ENCODE assay signal across 19 cellular contexts in genomic region chr1:3158329-3158728, GRCh38.
A peak's percentile ranks its signal among the peaks of the same experiment; 100 is the strongest.
DNase-seq lines count a peak whose midpoint lies in the region; ATAC-seq, FAIRE-seq and TF ChIP-seq lines count a peak whose summit lies in the region.
"Had no signal": no experiment of that assay in that cellular context is flagged by ENCODE, and none has a peak within 500 bp of the region (broad histone marks: within the 10 kb centered on the region; RNA-seq: fewer than 3 reads in every experiment).

No MANE protein-coding gene starts in this region.

- TF ChIP-seq CTCF in A549 (IDR thresholded peaks at IDR 0.05) (no peak), HEK293 (tag by site-specific recombination; IDR thresholded peaks at IDR 0.05) (no peak), K562 (IDR thresholded peaks at IDR 0.05 in 2 of 3, conservative IDR thresholded peaks at IDR 0.05 in 1 of 3; ENCODE audit: insufficient read depth in 2 of 3, low read depth in 1 of 3, low read length in 3 of 3) (no peak), uterus (IDR thresholded peaks at IDR 0.05) (no peak)

- CTCF ChIA-PET in A549 (lab: Yijun Ruan, JAX) (no interaction called here), HEK293 (lab: Yijun Ruan, JAX) (no interaction called here), K562 (lab: Yijun Ruan, JAX; ENCODE audit: low intra/inter-chr PET ratio) (no interaction called here)

- intact Hi-C loops in K562 (cut with micrococcal nuclease), result no loop called here
- intact Hi-C loops in uterus (cut with DNase I; ENCODE audit: low total_unique reads), result no loop called here

- FAIRE-seq in A549 (lab: Jason Lieb, UNC) (no peak), K562 (lab: Jason Lieb, UNC) (no peak)
- FAIRE-seq: GM12891, H54 had no signal

- TF ChIP-seq EP300 in A549 (IDR thresholded peaks at IDR 0.05), result no peak
- TF ChIP-seq EP300 in K562 (IDR thresholded peaks at IDR 0.05; ENCODE audit: low read length), result no peak

- no peak overlapping the region for H3K9ac ChIP-seq in K562 (ENCODE audit: insufficient read depth in 1 of 2, low read depth in 2 of 2, low read length in 2 of 2)
- H3K9ac ChIP-seq: GM23248 had no signal

- H3K27me3 ChIP-seq in K562 (ENCODE audit: control insufficient read depth in 2 of 2, insufficient read depth in 2 of 2, low read length in 2 of 2), result peaks cover 47 to 85% of the 10 kb centered on the region in 2 experiments
- H3K27me3 ChIP-seq in uterus, result no peaks in the 10 kb centered on the region

- 92% methylated on average over 4 of the region's 4 CpGs for WGBS in A549 (ENCODE audit: missing lambda C conversion rate)
- WGBS in K562 (ENCODE audit: insufficient coverage, low coverage, missing lambda C conversion rate), result 0% methylated on average over 4 of the region's 4 CpGs

- H3K4me2 ChIP-seq in A549, result no peak overlapping the region
- H3K4me2 ChIP-seq in K562 (ENCODE audit: insufficient read depth, low read length), result no peak overlapping the region

- H3K9me3 ChIP-seq in A549 (no peaks in the 10 kb centered on the region), HEK293 (ENCODE audit: control insufficient read depth, insufficient read depth, low read depth, low read length) (no peaks in the 10 kb centered on the region), K562 (replicated peaks; ENCODE audit: control insufficient read depth, insufficient read depth, low read depth, low read length) (no peaks in the 10 kb centered on the region), uterus (no peaks in the 10 kb centered on the region)

- no peak for DNase-seq in A549 (ENCODE audit: low read depth in 1 of 2, low spot score in 1 of 2)
- DNase-seq in K562 (ENCODE audit: extremely low read depth in 1 of 4, low spot score in 3 of 4), result no peak
- no peak for DNase-seq in uterus
- DNase-seq in NCI-H69 (lab: John Stamatoyannopoulos, UW), result no peak
- DNase-seq: C1 segment of cervical spinal cord; CD4-positive, CD25-positive, alpha-beta regulatory T cell; CD8-positive, alpha-beta memory T cell; COR-L47; DMS 273 treated with DMSO at 0.1 percent for 48 hours; DMS53; DND-41; EL; GM23248; HCEC 1CT; HFFc6 had no signal

- no TSS peak for BruUV-seq in K562 (replicated peaks; lab: Mats Ljungman, UMichigan)

- H3K79me2 ChIP-seq in K562 (ENCODE audit: control insufficient read depth, insufficient read depth, low read length), result no peaks in the 10 kb centered on the region

- ATAC-seq in A549 (no peak), K562 (no peak), HG03139 (IDR thresholded peaks at IDR 0.05; ENCODE audit: unreplicated experiment) (no peak)

- H3K9me1 ChIP-seq in K562 (ENCODE audit: control insufficient read depth, insufficient read depth, low read length), result no peaks in the 10 kb centered on the region

- H3K4me3 ChIP-seq in A549 (no peak overlapping the region), HEK293 (ENCODE audit: low read depth, low read length) (no peak overlapping the region), K562 (no peak overlapping the region), uterus (no peak overlapping the region)
- H3K4me3 ChIP-seq: GM23248 had no signal

- H2AFZ ChIP-seq in K562 (ENCODE audit: low read depth, low read length), result no peak overlapping the region
- H2AFZ ChIP-seq: GM23248 had no signal

- H3K27ac ChIP-seq in A549, result no peak overlapping the region
- no peak overlapping the region for H3K27ac ChIP-seq in HEK293 (ENCODE audit: extremely low read depth, low read depth, low read length)
- H3K27ac ChIP-seq in K562 (ENCODE audit: extremely low read depth, low read depth, low read length), result no peak overlapping the region
- H3K27ac ChIP-seq in uterus, result no peak overlapping the region
- H3K27ac ChIP-seq: GM23248 had no signal

- TF ChIP-seq RAD21 in A549 (conservative IDR thresholded peaks at IDR 0.05 in 1 of 2, IDR thresholded peaks at IDR 0.05 in 1 of 2) (no peak), K562 (CRISPR knock-in tag; conservative IDR thresholded peaks at IDR 0.05 in 1 of 2, IDR thresholded peaks at IDR 0.05 in 1 of 2) (no peak)

- H4K20me1 ChIP-seq in K562 (replicated peaks; ENCODE audit: control insufficient read depth, insufficient read depth, low read length), result peaks cover 19% of the 10 kb centered on the region; the same call in 1 of the 2 replicates

- TF ChIP-seq POLR2A in A549 (IDR thresholded peaks at IDR 0.05; ENCODE audit: low read length), result no peak
- no peak for TF ChIP-seq POLR2A in K562 (conservative IDR thresholded peaks at IDR 0.05)
- TF ChIP-seq POLR2A in uterus (IDR thresholded peaks at IDR 0.05), result no peak

- no peaks in the 10 kb centered on the region for H3K4me1 ChIP-seq in A549
- no peaks in the 10 kb centered on the region for H3K4me1 ChIP-seq in HEK293 (ENCODE audit: control insufficient read depth, insufficient read depth, low read length)
- H3K4me1 ChIP-seq in K562 (replicated peaks in 1 of 2; ENCODE audit: control insufficient read depth in 2 of 2, insufficient read depth in 2 of 2, low read length in 2 of 2), result no peaks in the 10 kb centered on the region
- H3K4me1 ChIP-seq in uterus, result no peaks in the 10 kb centered on the region

- in situ Hi-C loops in K562 (cut with MboI), result no loop called here

- POLR2A ChIA-PET in A549 (lab: Yijun Ruan, JAX) (no interaction called here), HEK293 (lab: Yijun Ruan, JAX) (no interaction called here), K562 (lab: Yijun Ruan, JAX) (interaction anchor here (0.7 kb wide), 1 partner anchor 16 kb away, joined by 3 read pairs; no protein-coding TSS in a partner anchor)

- H3K36me3 ChIP-seq in HEK293 (ENCODE audit: control insufficient read depth in 2 of 2, insufficient read depth in 1 of 2, low read length in 2 of 2), result no peaks in the 10 kb centered on the region
- H3K36me3 ChIP-seq in K562 (ENCODE audit: control insufficient read depth, insufficient read depth, low read length), result no peaks in the 10 kb centered on the region
- no peaks in the 10 kb centered on the region for H3K36me3 ChIP-seq in uterus

TF ChIP-seq in A549, 52 proteins besides CTCF, POLR2A, EP300 and RAD21:
- TF ChIP-seq NFE2L2 (conservative IDR thresholded peaks at IDR 0.05; ENCODE audit: low read length) (peak; percentile 86), CBX2 (IDR thresholded peaks at IDR 0.05; ENCODE audit: borderline replicate concordance, low read depth) (no peak), CBX8 (IDR thresholded peaks at IDR 0.05) (no peak), EHMT2 (IDR thresholded peaks at IDR 0.05; ENCODE audit: low read depth) (no peak), MAFK (IDR thresholded peaks at IDR 0.05; ENCODE audit: partially characterized antibody) (peak; percentile 69), HOXA7 (CRISPR knock-in tag; IDR thresholded peaks at IDR 0.05) (no peak), NR3C1 (IDR thresholded peaks at IDR 0.05) (no peak), BHLHE40 (IDR thresholded peaks at IDR 0.05; ENCODE audit: low read depth, low read length) (no peak)

TF ChIP-seq in HEK293, 187 proteins besides CTCF, POLR2A, EP300 and RAD21:
- TF ChIP-seq, protein P1, sequence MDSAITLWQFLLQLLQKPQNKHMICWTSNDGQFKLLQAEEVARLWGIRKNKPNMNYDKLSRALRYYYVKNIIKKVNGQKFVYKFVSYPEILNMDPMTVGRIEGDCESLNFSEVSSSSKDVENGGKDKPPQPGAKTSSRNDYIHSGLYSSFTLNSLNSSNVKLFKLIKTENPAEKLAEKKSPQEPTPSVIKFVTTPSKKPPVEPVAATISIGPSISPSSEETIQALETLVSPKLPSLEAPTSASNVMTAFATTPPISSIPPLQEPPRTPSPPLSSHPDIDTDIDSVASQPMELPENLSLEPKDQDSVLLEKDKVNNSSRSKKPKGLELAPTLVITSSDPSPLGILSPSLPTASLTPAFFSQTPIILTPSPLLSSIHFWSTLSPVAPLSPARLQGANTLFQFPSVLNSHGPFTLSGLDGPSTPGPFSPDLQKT (IDR thresholded peaks at IDR 0.05; ENCODE audit: borderline replicate concordance, low read depth, low read length), result no peak
- TF ChIP-seq PRDM1 (tag by site-specific recombination; IDR thresholded peaks at IDR 0.05), result peak; percentile 42; the same call in 1 of the 2 replicates
- peak; percentile 43; the same call in 1 of the 2 replicates for TF ChIP-seq ZNF366 (tag by site-specific recombination; conservative IDR thresholded peaks at IDR 0.05)

TF ChIP-seq in K562, 482 proteins besides CTCF, POLR2A, EP300 and RAD21 (continues in another document):
- TF ChIP-seq C11orf30 (IDR thresholded peaks at IDR 0.05; ENCODE audit: low read depth) (peak; percentile 84), E4F1 (CRISPR knock-in tag; IDR thresholded peaks at IDR 0.05; ENCODE audit: borderline replicate concordance) (no peak), MAFK (IDR thresholded peaks at IDR 0.05; ENCODE audit: low read length) (peak; percentile 75; the same call in 1 of the 2 replicates), ZNF316 (IDR thresholded peaks at IDR 0.05) (peak; percentile 93)
